1 cellular context compared by ENCODE assay signal in genomic region chr11:67404515-67405195, GRCh38.
TF ChIP-seq lines count a peak whose summit lies in the region.

No MANE protein-coding gene starts in this region.

TF ChIP-seq in H1, 55 proteins besides CTCF, POLR2A, EP300 and RAD21:
- no peak for TF ChIP-seq RNF2 (IDR thresholded peaks at IDR 0.05; ENCODE audit: borderline replicate concordance, low read depth, low read length, missing control alignments, poor library complexity, severe bottlenecking)
- TF ChIP-seq JUND (IDR thresholded peaks at IDR 0.05; ENCODE audit: low read length): no peak
- TF ChIP-seq EGR1 (IDR thresholded peaks at IDR 0.05; ENCODE audit: borderline replicate concordance, low read depth, low read length): no peak
- TF ChIP-seq POU5F1 (IDR thresholded peaks at IDR 0.05; ENCODE audit: low read depth, low read length): no peak
- TF ChIP-seq SIN3A (conservative IDR thresholded peaks at IDR 0.05 in 1 of 2, IDR thresholded peaks at IDR 0.05 in 1 of 2; ENCODE audit: low read depth in 1 of 2, low read length in 2 of 2): no peak
- TF ChIP-seq, protein P1, sequence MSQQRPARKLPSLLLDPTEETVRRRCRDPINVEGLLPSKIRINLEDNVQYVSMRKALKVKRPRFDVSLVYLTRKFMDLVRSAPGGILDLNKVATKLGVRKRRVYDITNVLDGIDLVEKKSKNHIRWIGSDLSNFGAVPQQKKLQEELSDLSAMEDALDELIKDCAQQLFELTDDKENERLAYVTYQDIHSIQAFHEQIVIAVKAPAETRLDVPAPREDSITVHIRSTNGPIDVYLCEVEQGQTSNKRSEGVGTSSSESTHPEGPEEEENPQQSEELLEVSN (IDR thresholded peaks at IDR 0.05): no peak
- no peak for TF ChIP-seq CHD2 (IDR thresholded peaks at IDR 0.05; ENCODE audit: low read length)
- no peak for TF ChIP-seq NRF1 (IDR thresholded peaks at IDR 0.05; ENCODE audit: low read depth, low read length)
- TF ChIP-seq GTF2F1 (IDR thresholded peaks at IDR 0.05; ENCODE audit: borderline replicate concordance, low read depth, low read length): no peak
- TF ChIP-seq TAF7 (optimal IDR thresholded peaks at IDR 0.05; ENCODE audit: borderline replicate concordance, low read depth, low read length): no peak
- no peak for TF ChIP-seq CTBP2 (IDR thresholded peaks at IDR 0.05; ENCODE audit: borderline replicate concordance, insufficient read depth, insufficient read length, low read length)
- no peak for TF ChIP-seq RXRA (IDR thresholded peaks at IDR 0.05; ENCODE audit: insufficient read depth, low read depth, low read length)
- TF ChIP-seq SRF (IDR thresholded peaks at IDR 0.05; ENCODE audit: low read depth, low read length): no peak
- no peak for TF ChIP-seq ZNF274 (IDR thresholded peaks at IDR 0.05; ENCODE audit: borderline replicate concordance, extremely low read depth, low read length)
- TF ChIP-seq EZH2 (IDR thresholded peaks at IDR 0.05; ENCODE audit: low read depth, low read length, severe bottlenecking): no peak
- TF ChIP-seq KDM5A (IDR thresholded peaks at IDR 0.05; ENCODE audit: low read length): no peak
- no peak for TF ChIP-seq ASH2L (IDR thresholded peaks at IDR 0.05; ENCODE audit: low read length)
- TF ChIP-seq JUN (IDR thresholded peaks at IDR 0.05; ENCODE audit: low read depth, low read length): no peak
- no peak for TF ChIP-seq CBX8 (IDR thresholded peaks at IDR 0.05; ENCODE audit: borderline replicate concordance, low read depth, low read length)
